ENCODE assay signal across 8 cellular contexts in the genomic region with DNA sequence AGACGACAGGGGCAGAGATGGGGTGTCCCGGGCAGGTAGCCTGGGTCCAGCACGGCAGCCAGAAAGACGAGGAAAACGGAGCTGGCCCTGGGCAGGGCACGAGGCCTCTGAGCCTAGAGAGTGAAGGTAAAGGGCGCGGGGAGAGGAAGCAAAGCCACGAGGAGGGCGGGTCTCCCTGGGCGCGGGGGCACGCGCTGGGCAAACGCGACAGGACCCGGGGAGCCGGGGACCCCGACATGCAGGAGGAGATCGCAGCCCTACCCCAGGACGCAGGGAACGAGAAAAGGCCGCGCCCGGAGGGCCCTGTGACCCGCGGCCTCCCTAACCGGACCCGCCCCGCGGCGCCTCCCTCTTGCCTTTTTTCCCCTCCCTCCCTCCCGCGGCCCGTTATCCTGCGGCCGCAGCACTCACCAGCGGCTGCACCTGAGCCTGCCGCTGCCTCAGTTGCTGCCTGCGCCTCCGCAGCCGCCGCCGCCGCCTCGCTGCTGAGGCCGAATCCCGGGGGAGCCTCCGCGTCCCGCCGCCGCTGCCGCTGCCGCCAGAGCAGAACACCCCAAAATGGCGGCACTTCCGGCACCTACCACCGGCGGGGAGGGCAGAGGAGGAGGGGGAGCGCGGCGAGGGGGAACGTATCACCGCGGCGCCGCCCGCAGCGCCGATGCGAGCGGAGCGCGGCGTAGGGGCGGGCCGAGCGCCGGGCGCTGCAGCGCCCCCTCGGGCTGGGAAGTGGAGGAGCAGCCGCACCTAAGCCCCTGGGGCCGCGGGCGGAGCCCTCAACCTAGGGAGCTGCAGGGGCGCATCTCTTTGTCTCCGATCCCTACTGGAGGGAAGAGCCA. TPM values are rescaled to one million over a fixed set of nuclear protein-coding genes. Genes with fewer than 3 reads are reported as not detected.
DNase-seq lines count a peak whose midpoint lies in the region; ATAC-seq, FAIRE-seq and TF ChIP-seq lines count a peak whose summit lies in the region.

A gene (minus strand): TSS at position 552 of the 836 bp plus-strand sequence. CDS start 53,609 bp downstream, outside the sequence.

- peak; percentile 84 for ATAC-seq in GM21526 (IDR thresholded peaks at IDR 0.05; ENCODE audit: low FRiP score, unreplicated experiment)

- intact Hi-C loops in endothelial cell of umbilical vein (cut with micrococcal nuclease): loop anchor here (1.0 to 5.0 kb wide), 5 partner anchors 14 to 145 kb away; a partner anchor contains a TSS

- H3K4me1 ChIP-seq in OCI-LY1 (ENCODE audit: insufficient read depth, low read length, severe bottlenecking) (peaks cover 37% of the 10 kb centered on the region), endothelial cell of umbilical vein (ENCODE audit: control insufficient read depth, extremely low read depth, insufficient read depth, low read length) (peaks cover 9% of the 10 kb centered on the region)

- H3K27me3 ChIP-seq in OCI-LY1 (ENCODE audit: insufficient read depth, low read length) (no peaks in the 10 kb centered on the region), endothelial cell of umbilical vein (ENCODE audit: control insufficient read depth in 2 of 2, insufficient read depth in 2 of 2, low read length in 2 of 2) (no peaks in the 10 kb centered on the region)

- no peaks in the 10 kb centered on the region for H4K20me1 ChIP-seq in OCI-LY1 (ENCODE audit: insufficient read depth, low read length)
- peaks cover 5% of the 10 kb centered on the region for H4K20me1 ChIP-seq in endothelial cell of umbilical vein (replicated peaks; ENCODE audit: control insufficient read depth, extremely low read depth, insufficient read depth, low read length)

- no peaks in the 10 kb centered on the region for H3K9me1 ChIP-seq in endothelial cell of umbilical vein (replicated peaks; ENCODE audit: control insufficient read depth, extremely low read depth, insufficient read depth, low read length)

- H3K79me2 ChIP-seq in OCI-LY1 (ENCODE audit: insufficient read depth, low read length) (peaks cover 48% of the 10 kb centered on the region), endothelial cell of umbilical vein (ENCODE audit: control insufficient read depth, insufficient read depth, low read length) (peaks cover 50% of the 10 kb centered on the region)

- CTCF ChIA-PET in endothelial cell of umbilical vein (lab: Charles Lee): interaction anchor here (0.6 to 4.2 kb wide), 18 partner anchors 10 to 178 kb away, joined by 3 to 41 read pairs (median 4); no protein-coding TSS in a partner anchor

- H3F3A ChIP-seq in OCI-LY1 (ENCODE audit: insufficient read depth, low read length): peaks cover 8% of the 10 kb centered on the region; the same call in 1 of the 2 replicates

- POLR2A ChIA-PET in endothelial cell of umbilical vein (lab: Charles Lee): interaction anchor here (1.2 to 1.8 kb wide), 2 partner anchors 12 to 86 kb away, joined by 5 to 6 read pairs; no protein-coding TSS in a partner anchor

- H2AFZ ChIP-seq in OCI-LY1 (ENCODE audit: low read length) (peak within 1 kb of the TSS; percentile 66; the same call in 1 of the 2 replicates), endothelial cell of umbilical vein (ENCODE audit: low read depth, low read length) (peak within 1 kb of the TSS; percentile 94)

- H3K9ac ChIP-seq in OCI-LY1 (ENCODE audit: low read length): peak within 1 kb of the TSS; percentile 96
- H3K9ac ChIP-seq in endothelial cell of umbilical vein (replicated peaks; ENCODE audit: extremely low read depth, insufficient read depth, low read length): peak within 1 kb of the TSS; percentile 81

- no peaks in the 10 kb centered on the region for H3K9me2 ChIP-seq in OCI-LY1 (ENCODE audit: low read depth, low read length)

- peak; percentile 73 for TF ChIP-seq CTCF in OCI-LY1 (IDR thresholded peaks at IDR 0.05; ENCODE audit: low read length)
- TF ChIP-seq CTCF in endothelial cell of umbilical vein (IDR thresholded peaks at IDR 0.05; ENCODE audit: extremely low read depth in 1 of 2, insufficient read depth in 1 of 2, low read depth in 1 of 2, low read length in 2 of 2): peak; percentile 84 to 95

- dilution Hi-C loops in endothelial cell of umbilical vein (cut with MboI; ENCODE audit: extremely low pct_ligation_motif_present, low sequenced_read_pairs): no loop called here

- H3K4me3 ChIP-seq in OCI-LY1 (ENCODE audit: low read depth, low read length, poor library complexity, severe bottlenecking): peak within 1 kb of the TSS; percentile 97
- H3K4me3 ChIP-seq in endothelial cell of umbilical vein (replicated peaks in 1 of 3; ENCODE audit: insufficient read depth in 1 of 3, low read depth in 1 of 3, low read length in 3 of 3): peak within 1 kb of the TSS; percentile 69 to 75 (median 74)

- DNase-seq in DMS114 treated with DMSO at 0.1 percent for 48 hours (lab: John Stamatoyannopoulos, UW; ENCODE audit: unreplicated experiment): peak; percentile 77
- DNase-seq in HuH-7.5 (ENCODE audit: low spot score): peak; percentile 71
- peak; percentile 94 for DNase-seq in activated CD8-positive, alpha-beta memory T cell treated with anti-CD3 and anti-CD28 coated beads, Interleukin-2, amount 50 U/mL, for 48 hours
- DNase-seq in endothelial cell of umbilical vein (ENCODE audit: low read depth, low spot score): peak; percentile 90
- DNase-seq in middle frontal gyrus (ENCODE audit: extremely low spot score, low spot score): peak; percentile 85
- peak; percentile 89 to 92 for DNase-seq in stimulated activated CD8-positive, alpha-beta memory T cell treated with anti-CD3 and anti-CD28 coated beads, Interleukin-2, amount 100 ng/mL, for 48 hours (ENCODE audit: low read depth in 2 of 2)

- H3K9me3 ChIP-seq in OCI-LY1 (ENCODE audit: low read length): no peaks in the 10 kb centered on the region
- H3K9me3 ChIP-seq in endothelial cell of umbilical vein (replicated peaks; ENCODE audit: control insufficient read depth, insufficient read depth, low read length): no peaks in the 10 kb centered on the region

- H3K27ac ChIP-seq in OCI-LY1 (ENCODE audit: low read depth, low read length, poor library complexity, severe bottlenecking) (peak within 1 kb of the TSS; percentile 71), endothelial cell of umbilical vein (ENCODE audit: insufficient read depth, low read depth, low read length) (peak within 1 kb of the TSS; percentile 33)

- peak within 1 kb of the TSS; percentile 92 for H3K4me2 ChIP-seq in OCI-LY1 (ENCODE audit: low read length)
- H3K4me2 ChIP-seq in endothelial cell of umbilical vein (ENCODE audit: insufficient read depth, low read length): peak within 1 kb of the TSS; percentile 90

- FAIRE-seq in endothelial cell of umbilical vein (lab: Jason Lieb, UNC): peak; percentile 88

- H3K36me3 ChIP-seq in OCI-LY1 (ENCODE audit: insufficient read depth, low read length) (peaks cover 9% of the 10 kb centered on the region; the same call in 1 of the 2 replicates), endothelial cell of umbilical vein (ENCODE audit: control insufficient read depth in 2 of 2, extremely low read depth in 1 of 2, insufficient read depth in 2 of 2, low read length in 2 of 2) (no peaks in the 10 kb centered on the region)

- TF ChIP-seq POLR2A in endothelial cell of umbilical vein (IDR thresholded peaks at IDR 0.05; ENCODE audit: low read depth, low read length): peak; percentile 87

- no TSS peak for BruUV-seq in endothelial cell of umbilical vein (replicated peaks; lab: Mats Ljungman, UMichigan)

TF ChIP-seq in endothelial cell of umbilical vein, 7 proteins besides CTCF, POLR2A, EP300 and RAD21:
- TF ChIP-seq JUN (IDR thresholded peaks at IDR 0.05; ENCODE audit: borderline replicate concordance, insufficient read depth, insufficient read length, low read depth) (no peak), GATA2 (IDR thresholded peaks at IDR 0.05; ENCODE audit: insufficient read depth, insufficient read length, low read depth, low read length) (no peak), EZH2 (IDR thresholded peaks at IDR 0.05; ENCODE audit: borderline replicate concordance, low read depth, low read length, severe bottlenecking) (no peak), FOS (IDR thresholded peaks at IDR 0.05; ENCODE audit: borderline replicate concordance, insufficient read depth, low read length) (peak; percentile 22), POLR2AphosphoS5 (IDR thresholded peaks at IDR 0.05; ENCODE audit: insufficient read depth, low read depth, low read length) (peak; percentile 91), MYC (IDR thresholded peaks at IDR 0.05; ENCODE audit: low read depth, low read length) (no peak)
- TF ChIP-seq, protein P1, sequence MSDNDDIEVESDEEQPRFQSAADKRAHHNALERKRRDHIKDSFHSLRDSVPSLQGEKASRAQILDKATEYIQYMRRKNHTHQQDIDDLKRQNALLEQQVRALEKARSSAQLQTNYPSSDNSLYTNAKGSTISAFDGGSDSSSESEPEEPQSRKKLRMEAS (IDR thresholded peaks at IDR 0.05; ENCODE audit: insufficient read depth, insufficient read length): no peak

RNA-seq across cellular contexts. Expression of the gene that starts here (rescaled TPM):
- 113 and 120 TPM in 2 replicates for total RNA-seq in endothelial cell of umbilical vein
- polyA plus RNA-seq in endothelial cell of umbilical vein: 58.9 and 66.3 TPM in 2 replicates
- 52.2 and 55.2 TPM in 2 replicates for polyA plus RNA-seq in endothelial cell of umbilical vein (2011; cell fraction: cytosol; rRNA removed)
- 216 and 240 TPM in 2 replicates for polyA plus RNA-seq in endothelial cell of umbilical vein (2011; cell fraction: nucleus; rRNA removed)
- polyA plus RNA-seq in endothelial cell of umbilical vein (2012): 43.3 and 54.4 TPM in 2 replicates
- 176 and 197 TPM in 2 replicates for polyA minus RNA-seq in endothelial cell of umbilical vein
- polyA minus RNA-seq in endothelial cell of umbilical vein (2011; cell fraction: cytosol; rRNA and poly(A)+ RNA removed): 103 TPM
- polyA minus RNA-seq in endothelial cell of umbilical vein (2011; cell fraction: nucleus; rRNA and poly(A)+ RNA removed): 155 and 226 TPM in 2 replicates

Comparison
In these comparisons a context has a peak if more than half of its experiments do, and no peak if none do; other contexts are left out.
1. Peak in every context shown above with its lines: DNase-seq, ATAC-seq, H3K4me3 ChIP-seq and H3K27ac ChIP-seq.